ENCODE assay signal across 8 cellular contexts in genomic region chr7:127447326-127447945, GRCh38. TPM values are rescaled to one million over a fixed set of nuclear protein-coding genes. Genes with fewer than 3 reads are reported as not detected.
DNase-seq lines count a peak whose midpoint lies in the region; ATAC-seq and TF ChIP-seq lines count a peak whose summit lies in the region.

No MANE protein-coding gene starts in this region.

- no peaks in the 10 kb centered on the region for H3K36me3 ChIP-seq in right lobe of liver

- TF ChIP-seq CTCF in right lobe of liver (IDR thresholded peaks at IDR 0.05): peak; percentile 53 to 64 (median 56)

- WGBS in right lobe of liver (ENCODE audit: insufficient coverage, low coverage, low lambda C conversion rate, missing lambda C conversion rate): 0% methylated on average over 1 of the region's 1 CpG

- H3K4me1 ChIP-seq in right lobe of liver: no peaks in the 10 kb centered on the region

- ATAC-seq in GM21526 (IDR thresholded peaks at IDR 0.05; ENCODE audit: low FRiP score, unreplicated experiment): peak; percentile 100
- peak; percentile 99 for ATAC-seq in activated naive CD8-positive, alpha-beta T cell treated with anti-CD3 and anti-CD28 coated beads, Interleukin-2, amount 50 U/mL, for 24 hours
- ATAC-seq in right lobe of liver: peak; percentile 90 to 97 (median 90)
- peak; percentile 98 for ATAC-seq in stimulated activated naive CD8-positive, alpha-beta T cell treated with anti-CD3 and anti-CD28 coated beads, Interleukin-15, Interleukin-2, amounts not matched to agents 100 U/mL and 50 U/mL, for 24 hours
- no peak for ATAC-seq in sciatic nerve

- DNase-seq in GDM1 (lab: John Stamatoyannopoulos, UW): peak; percentile 68
- peak; percentile 22 for DNase-seq in HS-5 (ENCODE audit: low read depth)
- DNase-seq in SK-MEL-5 (ENCODE audit: low read depth, low spot score): peak; percentile 93
- peak; percentile 51 for DNase-seq in activated naive CD8-positive, alpha-beta T cell treated with anti-CD3 and anti-CD28 coated beads, Interleukin-2, amount 50 U/mL, for 24 hours
- DNase-seq in right lobe of liver: no peak
- DNase-seq in stimulated activated naive CD8-positive, alpha-beta T cell treated with anti-CD3 and anti-CD28 coated beads, Interleukin-15, Interleukin-2, amounts not matched to agents 100 U/mL and 50 U/mL, for 24 hours: peak; percentile 56
- no peak for DNase-seq in sciatic nerve (ENCODE audit: low spot score)

- H3K4me1 Mint-ChIP-seq in activated naive CD8-positive, alpha-beta T cell treated with anti-CD3 and anti-CD28 coated beads, Interleukin-2, amount 50 U/mL, for 24 hours: peaks cover 8% of the 10 kb centered on the region

- TF ChIP-seq POLR2A in right lobe of liver (IDR thresholded peaks at IDR 0.05): no peak

- H3K27me3 Mint-ChIP-seq in activated naive CD8-positive, alpha-beta T cell treated with anti-CD3 and anti-CD28 coated beads, Interleukin-2, amount 50 U/mL, for 24 hours: peaks cover 14% of the 10 kb centered on the region

- H3K4me3 Mint-ChIP-seq in activated naive CD8-positive, alpha-beta T cell treated with anti-CD3 and anti-CD28 coated beads, Interleukin-2, amount 50 U/mL, for 24 hours: no peak overlapping the region

- H3K9me3 ChIP-seq in right lobe of liver: no peaks in the 10 kb centered on the region

- peaks cover 5% of the 10 kb centered on the region for H3K9me3 Mint-ChIP-seq in activated naive CD8-positive, alpha-beta T cell treated with anti-CD3 and anti-CD28 coated beads, Interleukin-2, amount 50 U/mL, for 24 hours

- H3K36me3 Mint-ChIP-seq in activated naive CD8-positive, alpha-beta T cell treated with anti-CD3 and anti-CD28 coated beads, Interleukin-2, amount 50 U/mL, for 24 hours (ENCODE audit: low read depth): no peaks in the 10 kb centered on the region

- in situ Hi-C loops in SK-MEL-5 (cut with HindIII; ENCODE audit: low pct_unique_long_range_greater_than_20kb, low sequenced_read_pairs): no loop called here

- intact Hi-C loops in right lobe of liver (cut with DNase I) (no loop called here), sciatic nerve (cut with DNase I) (no loop called here)

- no peak overlapping the region for H3K27ac ChIP-seq in right lobe of liver

- peak overlapping the region; percentile 47 for H3K27ac Mint-ChIP-seq in activated naive CD8-positive, alpha-beta T cell treated with anti-CD3 and anti-CD28 coated beads, Interleukin-2, amount 50 U/mL, for 24 hours

- no peaks in the 10 kb centered on the region for H3K27me3 ChIP-seq in right lobe of liver

- H3K4me3 ChIP-seq in right lobe of liver: no peak overlapping the region

RNA-seq across cellular contexts. Expression of gene ZNF800, which starts 54.9 kb away (rescaled TPM):
- total RNA-seq in SK-MEL-5 (2014; rRNA removed; shearing (Covaris generic)): 21.4 and 22.1 TPM in 2 replicates
- polyA plus RNA-seq in SK-MEL-5 (2015; cell fraction: cytosol; rRNA removed): 10.0 and 32.0 TPM in 2 replicates
- polyA plus RNA-seq in SK-MEL-5 (2015; cell fraction: nucleus; rRNA removed): 47.4 and 50.7 TPM in 2 replicates
- total RNA-seq in right lobe of liver (10 to 100 TPM; 12.5 to 32.3 (median 15.3) TPM), sciatic nerve (39.2 TPM)

Comparison
In these comparisons a context has a peak if more than half of its experiments do, and no peak if none do; other contexts are left out.
1. DNase-seq: peak in GDM1 (single experiment), HS-5 (single experiment), SK-MEL-5 (single experiment), activated naive CD8-positive, alpha-beta T cell treated with anti-CD3 and anti-CD28 coated beads, Interleukin-2, amount 50 U/mL, for 24 hours (single experiment) and stimulated activated naive CD8-positive, alpha-beta T cell treated with anti-CD3 and anti-CD28 coated beads, Interleukin-15, Interleukin-2, amounts not matched to agents 100 U/mL and 50 U/mL, for 24 hours (single experiment); none in right lobe of liver (0 of 3) and sciatic nerve (single experiment).